ENCODE assay signal across 29 cellular contexts in the genomic region with DNA sequence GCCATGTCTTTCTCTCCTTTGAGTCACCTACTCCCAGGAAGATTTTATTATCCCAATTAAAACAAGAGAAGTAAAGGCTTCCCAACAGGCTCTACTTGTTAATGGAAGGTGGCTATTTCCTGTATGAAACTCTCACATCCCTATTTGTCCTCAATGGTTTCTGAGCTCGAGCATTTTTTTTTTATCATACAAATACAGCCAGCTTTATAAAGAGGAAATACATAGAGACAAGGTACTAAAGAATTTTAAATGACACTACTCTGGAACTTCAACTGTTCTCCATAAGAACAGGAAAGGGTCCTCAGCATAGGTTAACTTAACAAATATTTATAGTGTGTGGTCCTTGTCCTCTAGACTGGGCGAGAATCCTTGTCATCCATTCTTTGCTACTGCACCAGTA. TPM values are rescaled to one million over a fixed set of nuclear protein-coding genes. Genes with fewer than 3 reads are reported as not detected.
"Had no signal": no experiment of that assay in that cellular context is flagged by ENCODE, and none has a peak within 500 bp of the region (broad histone marks: within the 10 kb centered on the region; RNA-seq: fewer than 3 reads in every experiment).

No MANE protein-coding gene starts in this region.

- FAIRE-seq: islet of Langerhans, kidney had no signal

- H3K4me3 ChIP-seq: left lung, lower lobe of right lung, neural progenitor cell, ovary, right atrium auricular region, right lobe of liver, smooth muscle cell, tibial nerve, uterus had no signal

- H2AFZ ChIP-seq: neural progenitor cell had no signal

- H3K27me3 ChIP-seq: left lung, neural progenitor cell, neutrophil, ovary, right atrium auricular region, right lobe of liver, tibial nerve, uterus had no signal

- DNase-seq: immature natural killer cell; kidney; left colon; left lung; lower lobe of right lung; mammary epithelial cell; mesenchymal stem cell; naive B cell; natural killer cell; nephron progenitor cell; occipital lobe; ovary; right lobe of liver; stimulated activated CD4-positive, alpha-beta T cell treated with anti-CD3 and anti-CD28 coated beads, Interleukin-1b, Interleukin-23, amount 100 ng/mL, for 48 hours; stimulated activated CD4-positive, alpha-beta T cell treated with anti-CD3 and anti-CD28 coated beads, Interleukin-2, amount 100 ng/mL, for 48 hours; stimulated activated CD4-positive, alpha-beta T cell treated with anti-CD3 and anti-CD28 coated beads, Interleukin-4, amount 100 ng/mL, for 4 hours; stimulated activated CD8-positive, alpha-beta memory T cell treated with anti-CD3 and anti-CD28 coated beads, Interleukin-4, amount 100 ng/mL, for 48 hours; stimulated activated naive CD4-positive, alpha-beta T cell treated with Interleukin-2 at 50 U/mL for 16 hours; stimulated activated naive CD8-positive, alpha-beta T cell treated with anti-CD3 and anti-CD28 coated beads, Interleukin-15, amount 100 ng/mL, for 72 hours; substantia nigra; uterus had no signal

- ATAC-seq: left colon; left lung; lower lobe of right lung; natural killer cell; right lobe of liver; stimulated activated memory B cell treated with anti-CD40 and anti-IgM and Interleukin-4, amounts not matched to agents 10 μg/mL and 1 μg/mL and 100 μg/mL, for 72 hours; stimulated activated naive CD8-positive, alpha-beta T cell treated with anti-CD3 and anti-CD28 coated beads, Interleukin-15, amount 100 ng/mL, for 72 hours had no signal

- H3K9ac ChIP-seq: neural progenitor cell had no signal

- H3K4me2 ChIP-seq: neural progenitor cell, smooth muscle cell had no signal

- H3K27ac ChIP-seq: left lung, lower lobe of right lung, neural progenitor cell, neutrophil, ovary, right atrium auricular region, right lobe of liver, tibial nerve, uterus had no signal

- H3K9me3 ChIP-seq: lower lobe of right lung, neutrophil, ovary, right atrium auricular region, right lobe of liver, uterus had no signal

- H3K36me3 ChIP-seq: left lung, lower lobe of right lung, neural progenitor cell, neutrophil, ovary, right atrium auricular region, right lobe of liver, tibial nerve, uterus had no signal

- H3K4me1 ChIP-seq: left lung, lower lobe of right lung, neural progenitor cell, right atrium auricular region, right lobe of liver, tibial nerve had no signal

RNA-seq across cellular contexts. Expression of a gene that starts 41.0 kb away (rescaled TPM):
- total RNA-seq: pulmonary artery endothelial cell had no signal
- polyA plus RNA-seq: immature natural killer cell had no signal
